In the genomic region with DNA sequence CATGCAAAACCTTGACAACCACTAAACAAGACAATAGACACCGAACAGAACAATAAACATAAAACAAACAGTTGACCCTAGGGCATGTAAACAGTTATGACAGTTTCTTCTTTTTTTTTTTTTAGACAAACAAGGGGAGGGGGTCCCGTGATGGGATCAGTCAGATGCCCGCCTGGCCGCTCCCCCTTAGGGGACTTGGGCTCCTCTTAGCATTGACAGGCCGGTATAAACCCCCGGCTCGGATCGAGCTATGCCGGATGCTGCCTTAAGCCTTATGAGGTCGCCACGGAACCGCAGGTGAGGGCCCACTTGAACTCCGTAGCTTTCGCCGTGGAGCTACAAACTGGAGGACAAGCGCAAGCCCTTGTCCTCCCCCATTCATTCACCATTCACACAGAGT, we compare ENCODE assay signal across 8 cellular contexts. TPM values are rescaled to one million over a fixed set of nuclear protein-coding genes. Genes with fewer than 3 reads are reported as not detected.
DNase-seq lines count a peak whose midpoint lies in the region; ATAC-seq, FAIRE-seq and TF ChIP-seq lines count a peak whose summit lies in the region.
"Not testable (repeated sequence)": the region's sequence is repeated elsewhere in the genome, so short reads cannot be mapped to it uniquely, and the experiment has no call there.

No MANE protein-coding gene starts in this region.

- CTCF ChIA-PET in A549 (lab: Yijun Ruan, JAX), result interaction anchor here (0.6 kb wide), 1 partner anchor 880 kb away, joined by 5 read pairs; no protein-coding TSS in a partner anchor

- not testable (repeated sequence) for H3K4me2 ChIP-seq in A549; trophoblast cell (ENCODE audit: low read length)
- H3K4me2 ChIP-seq in hepatocyte, result peak overlapping the region; percentile 76

- not testable (repeated sequence) for H3K4me1 ChIP-seq in A549; HUES48 (ENCODE audit: control insufficient read depth, insufficient read depth, low read length); hepatocyte (ENCODE audit: insufficient read depth); trophoblast cell (ENCODE audit: control insufficient read depth in 1 of 2, insufficient read depth in 2 of 2, low read length in 2 of 2)

- peaks cover 26% of the 10 kb centered on the region for H3K79me2 ChIP-seq in hepatocyte
- H3K79me2 ChIP-seq in trophoblast cell (ENCODE audit: control insufficient read depth, insufficient read depth, low read length, poor library complexity), result not testable (repeated sequence)

- H3K9me3 Mint-ChIP-seq in T-helper 1 cell treated with Interleukin-12 subunit alpha and Interleukin-12 subunit beta and Interleukin-4 antibody, amounts not matched to agents 30 μg/mL and 1 μg/mL, for 36 hours, result peaks cover 68% of the 10 kb centered on the region
- peaks cover 13 to 24% of the 10 kb centered on the region in 2 donors for H3K9me3 Mint-ChIP-seq in activated T-cell treated with anti-CD3 and anti-CD28 coated beads, Interleukin-2, amount 50 U/mL, for 72 hours
- H3K9me3 Mint-ChIP-seq in central memory CD8-positive, alpha-beta T cell, result peaks cover 12% of the 10 kb centered on the region
- peaks cover 7 to 98% (median 56%) of the 10 kb centered on the region in 9 donors for H3K9me3 Mint-ChIP-seq in naive thymus-derived CD8-positive, alpha-beta T cell

- not testable (repeated sequence) for H4K91ac ChIP-seq in trophoblast cell (ENCODE audit: low read depth, low read length)

- H2BK5ac ChIP-seq in trophoblast cell (ENCODE audit: low read depth, low read length, poor library complexity), result not testable (repeated sequence)

- H3K79me1 ChIP-seq in trophoblast cell (ENCODE audit: low read length), result not testable (repeated sequence)

- not testable (repeated sequence) for ATAC-seq in A549; activated T-cell treated with anti-CD3 and anti-CD28 coated beads, Interleukin-2, amount 50 U/mL, for 72 hours (replicated peaks in 1 of 2); central memory CD8-positive, alpha-beta T cell (replicated peaks; ENCODE audit: extremely low read depth, poor library complexity, severe bottlenecking); naive thymus-derived CD8-positive, alpha-beta T cell

- not testable (repeated sequence) for H3K14ac ChIP-seq in trophoblast cell (ENCODE audit: low read length)

- not testable (repeated sequence) for H3K27me3 Mint-ChIP-seq in T-helper 1 cell treated with Interleukin-12 subunit alpha and Interleukin-12 subunit beta and Interleukin-4 antibody, amounts not matched to agents 30 μg/mL and 1 μg/mL, for 36 hours (ENCODE audit: low read depth); activated T-cell treated with anti-CD3 and anti-CD28 coated beads, Interleukin-2, amount 50 U/mL, for 72 hours (ENCODE audit: low read depth); central memory CD8-positive, alpha-beta T cell; naive thymus-derived CD8-positive, alpha-beta T cell

- H3K4ac ChIP-seq in trophoblast cell (ENCODE audit: low read depth, low read length), result peak overlapping the region; percentile 54

- TF ChIP-seq EP300 in A549 (IDR thresholded peaks at IDR 0.05), result not testable (repeated sequence)

- not testable (repeated sequence) for H4K12ac ChIP-seq in trophoblast cell (ENCODE audit: low read depth, low read length)

- peaks cover 94% of the 10 kb centered on the region for H3K9me3 ChIP-seq in A549
- not testable (repeated sequence) for H3K9me3 ChIP-seq in HUES48 (ENCODE audit: control insufficient read depth, insufficient read depth, low read length); hepatocyte (ENCODE audit: low read depth); trophoblast cell (ENCODE audit: insufficient read depth, low read depth, low read length)

- not testable (repeated sequence) for H3K4me1 Mint-ChIP-seq in T-helper 1 cell treated with Interleukin-12 subunit alpha and Interleukin-12 subunit beta and Interleukin-4 antibody, amounts not matched to agents 30 μg/mL and 1 μg/mL, for 36 hours (ENCODE audit: low read depth); activated T-cell treated with anti-CD3 and anti-CD28 coated beads, Interleukin-2, amount 50 U/mL, for 72 hours (ENCODE audit: low read depth)
- H3K4me1 Mint-ChIP-seq in central memory CD8-positive, alpha-beta T cell, result peaks cover 15% of the 10 kb centered on the region
- H3K4me1 Mint-ChIP-seq in naive thymus-derived CD8-positive, alpha-beta T cell, result peaks cover 0 to 21% (median 3%) of the 10 kb centered on the region in 4 donors

- H2AK5ac ChIP-seq in trophoblast cell (ENCODE audit: low read length), result not testable (repeated sequence)

- not testable (repeated sequence) for H4K20me1 ChIP-seq in hepatocyte (ENCODE audit: insufficient read depth, poor library complexity, severe bottlenecking)

- H2BK12ac ChIP-seq in trophoblast cell (ENCODE audit: low read length), result not testable (repeated sequence)

- peaks cover 60% of the 10 kb centered on the region for H3K36me3 ChIP-seq in HUES48 (ENCODE audit: control insufficient read depth, insufficient read depth, low read length)
- not testable (repeated sequence) for H3K36me3 ChIP-seq in hepatocyte (replicated peaks; ENCODE audit: insufficient read depth, low read depth)
- peaks cover 20 to 38% of the 10 kb centered on the region in 2 experiments for H3K36me3 ChIP-seq in trophoblast cell (ENCODE audit: control insufficient read depth in 1 of 2, insufficient read depth in 2 of 2, low read length in 2 of 2)

- H3K27ac Mint-ChIP-seq in T-helper 1 cell treated with Interleukin-12 subunit alpha and Interleukin-12 subunit beta and Interleukin-4 antibody, amounts not matched to agents 30 μg/mL and 1 μg/mL, for 36 hours; activated T-cell treated with anti-CD3 and anti-CD28 coated beads, Interleukin-2, amount 50 U/mL, for 72 hours; central memory CD8-positive, alpha-beta T cell (ENCODE audit: low read depth); naive thymus-derived CD8-positive, alpha-beta T cell: not testable (repeated sequence)

- not testable (repeated sequence) for H4K8ac ChIP-seq in trophoblast cell (ENCODE audit: low read depth, low read length)

- not testable (repeated sequence) for H3K4me3 ChIP-seq in A549; hepatocyte; trophoblast cell (ENCODE audit: low read depth, low read length)
- peak overlapping the region; percentile 93 for H3K4me3 ChIP-seq in HUES48 (ENCODE audit: low read depth, low read length)

- not testable (repeated sequence) for H3K27ac ChIP-seq in A549; HUES48 (ENCODE audit: low read depth, low read length); hepatocyte; trophoblast cell (ENCODE audit: low read depth, low read length)

- 74% methylated on average over 16 of the region's 16 CpGs for WGBS in A549 (ENCODE audit: missing lambda C conversion rate)
- 88% methylated on average over 16 of the region's 16 CpGs for WGBS in hepatocyte (ENCODE audit: low lambda C conversion rate, missing lambda C conversion rate)
- no CpG with 5 or more reads among the region's 16 CpGs for WGBS in trophoblast cell (ENCODE audit: extremely low coverage, insufficient coverage, insufficient read length)

- FAIRE-seq in A549 (lab: Jason Lieb, UNC), result peak; percentile 46

- H3K23ac ChIP-seq in trophoblast cell (ENCODE audit: low read length), result not testable (repeated sequence)

- not testable (repeated sequence) for H2AFZ ChIP-seq in hepatocyte; trophoblast cell (ENCODE audit: insufficient read depth, low read length, poor library complexity)

- not testable (repeated sequence) for H2BK120ac ChIP-seq in trophoblast cell (ENCODE audit: insufficient read depth, low read length, poor library complexity)

- not testable (repeated sequence) for TF ChIP-seq POLR2A in A549 (IDR thresholded peaks at IDR 0.05; ENCODE audit: low read length)

- not testable (repeated sequence) for H3K18ac ChIP-seq in trophoblast cell (ENCODE audit: low read length)

- not testable (repeated sequence) for H3K9ac ChIP-seq in HUES48 (ENCODE audit: low read depth, low read length); trophoblast cell (ENCODE audit: low read length)

- peaks cover 16% of the 10 kb centered on the region for H3K36me3 Mint-ChIP-seq in T-helper 1 cell treated with Interleukin-12 subunit alpha and Interleukin-12 subunit beta and Interleukin-4 antibody, amounts not matched to agents 30 μg/mL and 1 μg/mL, for 36 hours (ENCODE audit: low read depth)
- H3K36me3 Mint-ChIP-seq in activated T-cell treated with anti-CD3 and anti-CD28 coated beads, Interleukin-2, amount 50 U/mL, for 72 hours (ENCODE audit: insufficient read depth in 2 of 2), result peaks cover 27 to 39% of the 10 kb centered on the region in 2 donors
- H3K36me3 Mint-ChIP-seq in central memory CD8-positive, alpha-beta T cell (ENCODE audit: insufficient read depth), result peaks cover 14% of the 10 kb centered on the region
- peaks cover 18 to 61% (median 45%) of the 10 kb centered on the region in 3 donors for H3K36me3 Mint-ChIP-seq in naive thymus-derived CD8-positive, alpha-beta T cell

- TF ChIP-seq CTCF in A549 (IDR thresholded peaks at IDR 0.05); hepatocyte (IDR thresholded peaks at IDR 0.05; ENCODE audit: poor library complexity): not testable (repeated sequence)

- DNase-seq in A549 (ENCODE audit: low read depth in 1 of 2, low spot score in 1 of 2); activated T-cell treated with anti-CD3 and anti-CD28 coated beads, Interleukin-2, amount 50 U/mL, for 72 hours; central memory CD8-positive, alpha-beta T cell (ENCODE audit: low spot score in 2 of 2); hepatocyte (ENCODE audit: low spot score); naive thymus-derived CD8-positive, alpha-beta T cell; trophoblast cell: not testable (repeated sequence)

- not testable (repeated sequence) for H3K9me2 ChIP-seq in hepatocyte (replicated peaks; ENCODE audit: insufficient read depth)

- POLR2A ChIA-PET in A549 (lab: Yijun Ruan, JAX), result not testable (repeated sequence)
- POLR2A ChIA-PET in naive thymus-derived CD8-positive, alpha-beta T cell (lab: Charles Lee), result interaction anchor here (0.7 kb wide), 1 partner anchor 508 kb away, joined by 4 read pairs; no protein-coding TSS in a partner anchor

- H3K27me3 ChIP-seq in HUES48 (ENCODE audit: control insufficient read depth, insufficient read depth, low read length); hepatocyte; trophoblast cell (ENCODE audit: insufficient read depth, low read length): not testable (repeated sequence)

- not testable (repeated sequence) for TF ChIP-seq RAD21 in A549 (conservative IDR thresholded peaks at IDR 0.05 in 1 of 2, IDR thresholded peaks at IDR 0.05 in 1 of 2)

- peak overlapping the region; percentile 40 for H3K4me3 Mint-ChIP-seq in T-helper 1 cell treated with Interleukin-12 subunit alpha and Interleukin-12 subunit beta and Interleukin-4 antibody, amounts not matched to agents 30 μg/mL and 1 μg/mL, for 36 hours
- peak overlapping the region; percentile 50 to 60 for H3K4me3 Mint-ChIP-seq in activated T-cell treated with anti-CD3 and anti-CD28 coated beads, Interleukin-2, amount 50 U/mL, for 72 hours
- peak overlapping the region; percentile 34 for H3K4me3 Mint-ChIP-seq in central memory CD8-positive, alpha-beta T cell
- H3K4me3 Mint-ChIP-seq in naive thymus-derived CD8-positive, alpha-beta T cell, result peak overlapping the region in 6 of 10 donors; percentile 31 to 76 (median 44)

RNA-seq across cellular contexts. Expression of a gene that starts 49.5 kb away (rescaled TPM):
- polyA plus RNA-seq in A549 (2011; rRNA removed) (5.8 and 7.1 TPM in 2 replicates), A549 (2017; fragmentation: RNase III; extraction: RNeasy Plus Mini Kit Qiagen cat#74134 plus additional on column Dnase treatment) (3.3 to 3.8 TPM (median 3.4 TPM) in 3 replicates), hepatocyte (6.0 and 6.1 TPM in 2 replicates)
- 1.2 and 1.3 TPM in 2 replicates for polyA plus RNA-seq in A549 (2012; cell fraction: cytosol; rRNA removed)
- polyA plus RNA-seq in A549 (2012; cell fraction: nucleus; rRNA removed), result 0.95 and 1.3 TPM in 2 replicates
- 4.6 and 4.7 TPM in 2 replicates for polyA minus RNA-seq in A549 (2011; rRNA and poly(A)+ RNA removed)
- 1 to 10 TPM; 2.4 to 2.7 TPM for total RNA-seq in activated T-cell treated with anti-CD3 and anti-CD28 coated beads, Interleukin-2, amount 50 U/mL, for 72 hours
- total RNA-seq in hepatocyte, result 6.7 and 7.0 TPM in 2 replicates
- 10 to 100 TPM; 21.3 to 22.1 TPM for total RNA-seq in naive thymus-derived CD8-positive, alpha-beta T cell
- polyA plus RNA-seq in naive thymus-derived CD8-positive, alpha-beta T cell, result 1 to 10 TPM; 3.4 to 5.5 (median 4.6) TPM
- polyA plus RNA-seq in trophoblast cell (2013), result 2.2 TPM in 2 replicates
